In the genomic region with DNA sequence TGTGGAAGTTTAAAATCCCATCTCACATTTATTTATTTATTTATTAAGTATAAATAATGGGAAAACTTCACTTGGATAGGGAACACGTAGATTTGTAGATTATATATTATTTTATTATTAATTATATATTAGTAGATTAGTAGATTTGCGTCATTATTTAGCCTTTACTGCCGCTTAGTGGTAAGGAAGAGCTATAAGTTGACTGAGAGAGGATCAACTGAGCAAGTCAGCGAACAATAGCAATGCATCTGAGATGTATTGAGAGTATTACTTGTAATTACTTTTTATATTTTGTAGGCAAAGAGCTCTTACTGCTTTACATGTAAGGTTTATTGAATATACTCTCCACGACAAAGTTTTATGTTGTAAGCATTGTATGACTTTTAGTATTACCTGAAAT, we compare ENCODE assay signal across 8 cellular contexts.
DNase-seq lines count a peak whose midpoint lies in the region; ATAC-seq and TF ChIP-seq lines count a peak whose summit lies in the region.

No MANE protein-coding gene starts in this region.

- TF ChIP-seq CTCF in GM10266 (IDR thresholded peaks at IDR 0.05; ENCODE audit: control insufficient read depth, insufficient read depth, low read depth, missing control alignments) (peak; percentile 45), cardiac fibroblast (IDR thresholded peaks at IDR 0.05; ENCODE audit: low read depth, low read length) (peak; percentile 60), neural progenitor cell (IDR thresholded peaks at IDR 0.05) (peak; percentile 59), vagina (IDR thresholded peaks at IDR 0.05) (no peak)
- TF ChIP-seq CTCF in CD4-positive, alpha-beta T cell (IDR thresholded peaks at IDR 0.05) = no peak

- TF ChIP-seq POLR2A in vagina (IDR thresholded peaks at IDR 0.05) = no peak

- H3K4me2 ChIP-seq in Karpas-422 (ENCODE audit: low read depth, low read length, poor library complexity, severe bottlenecking) (no peak overlapping the region), neural progenitor cell (no peak overlapping the region)

- no peaks in the 10 kb centered on the region for H3K9me3 ChIP-seq in Karpas-422 (ENCODE audit: low read length)
- H3K9me3 ChIP-seq in neural progenitor cell (ENCODE audit: low read depth) = no peaks in the 10 kb centered on the region
- no peaks in the 10 kb centered on the region for H3K9me3 ChIP-seq in vagina
- no peaks in the 10 kb centered on the region for H3K9me3 ChIP-seq in CD4-positive, alpha-beta T cell (ENCODE audit: control insufficient read depth, low read length)

- H2AFZ ChIP-seq in Karpas-422 (ENCODE audit: low read length) (no peak overlapping the region), neural progenitor cell (replicated peaks) (no peak overlapping the region)

- intact Hi-C loops in vagina (cut with DNase I) = no loop called here
- intact Hi-C loops in CD4-positive, alpha-beta T cell (cut with DNase I, micrococcal nuclease) = loop anchor here (5.0 kb wide), 1 partner anchor 1244 kb away; no protein-coding TSS in a partner anchor

- H3K36me3 ChIP-seq in Karpas-422 (ENCODE audit: insufficient read depth, low read length) (no peaks in the 10 kb centered on the region), neural progenitor cell (no peaks in the 10 kb centered on the region), vagina (no peaks in the 10 kb centered on the region)

- POLR2A ChIA-PET in CD4-positive, alpha-beta T cell (lab: Charles Lee) = no interaction called here

- no peaks in the 10 kb centered on the region for H3K27me3 Mint-ChIP-seq in neural progenitor cell (ENCODE audit: insufficient read depth, low read depth)
- no peaks in the 10 kb centered on the region for H3K27me3 Mint-ChIP-seq in activated CD8-positive, alpha-beta memory T cell treated with anti-CD3 and anti-CD28 coated beads, Interleukin-2, amount 10 ng/mL, durations not matched to agents 7 days and 5 days
- H3K27me3 Mint-ChIP-seq in CD4-positive, alpha-beta T cell = no peaks in the 10 kb centered on the region

- H3K79me2 ChIP-seq in Karpas-422 (ENCODE audit: low read length) = no peaks in the 10 kb centered on the region
- H3K79me2 ChIP-seq in neural progenitor cell (ENCODE audit: low read depth) = no peaks in the 10 kb centered on the region

- CTCF ChIA-PET in activated CD8-positive, alpha-beta memory T cell treated with anti-CD3 and anti-CD28 coated beads, Interleukin-2, amount 10 ng/mL, durations not matched to agents 7 days and 5 days (lab: Charles Lee) = no interaction called here
- CTCF ChIA-PET in CD4-positive, alpha-beta T cell (lab: Charles Lee) = no interaction called here

- no peaks in the 10 kb centered on the region for H3K9me2 ChIP-seq in Karpas-422 (replicated peaks; ENCODE audit: insufficient read depth, low read length)

- H3K27me3 ChIP-seq in Karpas-422 (ENCODE audit: low read length) (no peaks in the 10 kb centered on the region), neural progenitor cell (no peaks in the 10 kb centered on the region), vagina (no peaks in the 10 kb centered on the region)
- H3K27me3 ChIP-seq in CD4-positive, alpha-beta T cell (ENCODE audit: control insufficient read depth, insufficient read depth, low read length) = no peaks in the 10 kb centered on the region

- no peaks in the 10 kb centered on the region for H3K36me3 Mint-ChIP-seq in neural progenitor cell
- no peaks in the 10 kb centered on the region for H3K36me3 Mint-ChIP-seq in activated CD8-positive, alpha-beta memory T cell treated with anti-CD3 and anti-CD28 coated beads, Interleukin-2, amount 10 ng/mL, durations not matched to agents 7 days and 5 days
- no peaks in the 10 kb centered on the region for H3K36me3 Mint-ChIP-seq in CD4-positive, alpha-beta T cell (ENCODE audit: low read depth)

- H3K4me1 ChIP-seq in Karpas-422 (ENCODE audit: low read length) = no peaks in the 10 kb centered on the region
- no peaks in the 10 kb centered on the region for H3K4me1 ChIP-seq in neural progenitor cell
- no peaks in the 10 kb centered on the region for H3K4me1 ChIP-seq in vagina

- H3K4me3 ChIP-seq in Karpas-422 (ENCODE audit: low read length) (no peak overlapping the region), cardiac fibroblast (replicated peaks in 1 of 2; ENCODE audit: low read depth in 2 of 2, low read length in 2 of 2) (no peak overlapping the region), neural progenitor cell (no peak overlapping the region), vagina (no peak overlapping the region)

- H3K27ac Mint-ChIP-seq in neural progenitor cell = no peak overlapping the region
- no peak overlapping the region for H3K27ac Mint-ChIP-seq in activated CD8-positive, alpha-beta memory T cell treated with anti-CD3 and anti-CD28 coated beads, Interleukin-2, amount 10 ng/mL, durations not matched to agents 7 days and 5 days
- H3K27ac Mint-ChIP-seq in CD4-positive, alpha-beta T cell = no peak overlapping the region

- H3K9me3 Mint-ChIP-seq in neural progenitor cell = no peaks in the 10 kb centered on the region
- H3K9me3 Mint-ChIP-seq in activated CD8-positive, alpha-beta memory T cell treated with anti-CD3 and anti-CD28 coated beads, Interleukin-2, amount 10 ng/mL, durations not matched to agents 7 days and 5 days (ENCODE audit: low read depth) = peaks cover 8% of the 10 kb centered on the region
- no peaks in the 10 kb centered on the region for H3K9me3 Mint-ChIP-seq in CD4-positive, alpha-beta T cell

- no peak for ATAC-seq in HG03460 (IDR thresholded peaks at IDR 0.05; ENCODE audit: unreplicated experiment)
- no peak for ATAC-seq in activated CD8-positive, alpha-beta memory T cell treated with anti-CD3 and anti-CD28 coated beads, Interleukin-2, amount 10 ng/mL, durations not matched to agents 7 days and 5 days
- no peak for ATAC-seq in CD4-positive, alpha-beta T cell (ENCODE audit: poor library complexity)

- H4K20me1 ChIP-seq in Karpas-422 (ENCODE audit: insufficient read depth, low read depth, low read length) = no peaks in the 10 kb centered on the region
- H4K20me1 ChIP-seq in neural progenitor cell (ENCODE audit: low read depth) = no peaks in the 10 kb centered on the region

- no peak overlapping the region for H3K27ac ChIP-seq in Karpas-422 (ENCODE audit: low read length)
- H3K27ac ChIP-seq in neural progenitor cell = no peak overlapping the region
- no peak overlapping the region for H3K27ac ChIP-seq in vagina
- no peak overlapping the region for H3K27ac ChIP-seq in CD4-positive, alpha-beta T cell (ENCODE audit: low read depth, low read length)

- no peaks in the 10 kb centered on the region for H3F3A ChIP-seq in neural progenitor cell (ENCODE audit: low read depth)

- no peak for DNase-seq in GM10266 (ENCODE audit: extremely low spot score)
- peak; percentile 78 for DNase-seq in Karpas-422
- peak; percentile 58 to 66 for DNase-seq in cardiac fibroblast (ENCODE audit: low read depth in 2 of 2)
- DNase-seq in neural progenitor cell (ENCODE audit: low spot score) = peak; percentile 36
- no peak for DNase-seq in vagina (ENCODE audit: extremely low spot score in 2 of 2)
- no peak for DNase-seq in activated CD8-positive, alpha-beta memory T cell treated with anti-CD3 and anti-CD28 coated beads, Interleukin-2, amount 10 ng/mL, durations not matched to agents 7 days and 5 days
- no peak for DNase-seq in CD4-positive, alpha-beta T cell

- no peak overlapping the region for H3K9ac ChIP-seq in Karpas-422 (ENCODE audit: low read length)
- H3K9ac ChIP-seq in neural progenitor cell = no peak overlapping the region

- no peaks in the 10 kb centered on the region for H3K4me1 Mint-ChIP-seq in neural progenitor cell
- no peaks in the 10 kb centered on the region for H3K4me1 Mint-ChIP-seq in activated CD8-positive, alpha-beta memory T cell treated with anti-CD3 and anti-CD28 coated beads, Interleukin-2, amount 10 ng/mL, durations not matched to agents 7 days and 5 days
- no peaks in the 10 kb centered on the region for H3K4me1 Mint-ChIP-seq in CD4-positive, alpha-beta T cell (ENCODE audit: low read depth)

- no peak overlapping the region for H3K4me3 Mint-ChIP-seq in neural progenitor cell
- no peak overlapping the region for H3K4me3 Mint-ChIP-seq in activated CD8-positive, alpha-beta memory T cell treated with anti-CD3 and anti-CD28 coated beads, Interleukin-2, amount 10 ng/mL, durations not matched to agents 7 days and 5 days
- H3K4me3 Mint-ChIP-seq in CD4-positive, alpha-beta T cell = no peak overlapping the region

Comparison
In these comparisons a context has a peak if more than half of its experiments do, and no peak if none do; other contexts are left out.
1. DNase-seq: peak in Karpas-422 (single experiment), cardiac fibroblast (2 of 2) and neural progenitor cell (single experiment); none in GM10266 (single experiment), vagina (0 of 2), activated CD8-positive, alpha-beta memory T cell treated with anti-CD3 and anti-CD28 coated beads, Interleukin-2, amount 10 ng/mL, durations not matched to agents 7 days and 5 days (single experiment) and CD4-positive, alpha-beta T cell (0 of 10).
2. CTCF ChIP-seq: peak in GM10266 (single experiment), cardiac fibroblast (single experiment) and neural progenitor cell (single experiment); none in vagina (0 of 3) and CD4-positive, alpha-beta T cell (single experiment).